ENCODE assay signal across 1 cellular context in genomic region chr19:57807541-57807940, GRCh38.
TF ChIP-seq lines count a peak whose summit lies in the region.

No MANE protein-coding gene starts in this region.

TF ChIP-seq in HepG2, 621 proteins besides CTCF, POLR2A, EP300 and RAD21:
- TF ChIP-seq NCOA1 (CRISPR knock-in tag; IDR thresholded peaks at IDR 0.05) (no peak), PHF8 (CRISPR knock-in tag; IDR thresholded peaks at IDR 0.05) (no peak), TEAD2 (CRISPR knock-in tag; IDR thresholded peaks at IDR 0.05) (no peak), ARNT2 (CRISPR knock-in tag; IDR thresholded peaks at IDR 0.05; ENCODE audit: low read depth) (no peak), ZNF263 (CRISPR knock-in tag; IDR thresholded peaks at IDR 0.05) (0 out of 2 replicates have a peak, but pooled peaks have one; percentile 30), RBFOX2 (IDR thresholded peaks at IDR 0.05; ENCODE audit: low read depth, low read length) (0 out of 2 replicates have a peak, but pooled peaks have one; percentile 14), CEBPB (IDR thresholded peaks at IDR 0.05; ENCODE audit: borderline replicate concordance, low read depth, low read length) (peak; percentile 42; the same call in 1 of the 2 replicates), RELA (CRISPR knock-in tag; IDR thresholded peaks at IDR 0.05) (no peak), ZFP36L2 (CRISPR knock-in tag; IDR thresholded peaks at IDR 0.05) (no peak)
